Comparison of ENCODE assay signal across 1 cellular context in the genomic region with DNA sequence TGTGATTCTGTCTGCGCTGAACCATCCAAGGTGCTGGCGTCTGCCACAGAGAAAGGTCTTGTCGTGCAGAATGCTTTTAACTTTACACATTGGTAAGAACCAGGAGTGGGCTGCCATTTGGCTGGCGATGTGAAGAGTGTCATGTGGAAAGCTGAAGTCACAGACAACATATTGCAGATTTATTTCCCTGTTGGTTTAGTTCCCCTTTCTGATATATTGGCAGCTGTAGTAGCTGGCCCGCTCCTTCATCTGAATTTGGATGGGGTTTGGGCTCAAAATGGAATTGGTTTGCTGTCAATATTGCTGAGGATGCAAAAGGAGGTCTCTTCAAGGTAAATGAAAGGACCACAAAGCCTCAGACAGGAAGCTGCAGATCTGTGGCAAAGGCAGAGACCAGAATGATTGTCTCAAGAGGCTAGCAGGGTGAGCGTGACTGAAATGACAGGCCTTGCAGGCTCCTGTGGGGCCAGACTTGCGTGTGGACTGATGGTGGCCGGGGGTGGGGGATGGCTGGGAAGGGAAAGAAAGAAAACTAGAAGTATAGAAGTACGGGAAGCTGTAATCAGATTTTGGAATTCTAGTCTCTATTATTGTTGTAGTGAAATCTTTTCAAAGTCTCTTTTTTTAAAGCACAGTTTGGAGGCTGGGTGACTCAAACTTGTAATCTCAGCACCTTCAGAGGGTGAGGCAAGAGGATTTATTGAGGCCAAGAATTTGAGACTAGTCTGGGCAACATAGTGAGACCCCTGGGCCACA.
TF ChIP-seq lines count a peak whose summit lies in the region.

No MANE protein-coding gene starts in this region.

TF ChIP-seq in GM23338, 12 proteins besides CTCF, POLR2A, EP300 and RAD21 (continued from another document):
- TF ChIP-seq JUNB (IDR thresholded peaks at IDR 0.05; ENCODE audit: unreplicated experiment) (no peak), ZNF331 (CRISPR knock-in tag; IDR thresholded peaks at IDR 0.05; ENCODE audit: low read depth) (no peak)
